9 cellular contexts compared by ENCODE assay signal in the genomic region with DNA sequence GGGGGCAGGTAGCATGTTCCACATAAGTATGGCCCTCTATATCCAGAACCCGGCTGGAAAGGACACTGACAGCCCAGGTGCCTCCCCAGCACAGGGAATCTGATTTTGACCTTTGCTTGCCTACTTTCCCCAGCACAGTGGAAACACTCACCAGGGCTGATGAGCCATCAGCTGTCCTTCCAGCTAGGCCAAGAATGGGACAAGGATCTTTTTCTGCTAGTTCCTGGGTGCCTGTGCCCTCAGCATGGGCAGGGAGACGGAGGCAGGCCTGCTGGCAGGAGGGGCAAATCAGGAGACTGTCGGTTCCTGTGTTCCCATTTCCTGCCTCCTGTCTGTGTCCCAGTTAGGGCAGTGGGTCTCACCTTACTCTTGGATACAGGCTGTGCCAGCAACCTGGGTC. TPM values are rescaled to one million over a fixed set of nuclear protein-coding genes. Genes with fewer than 3 reads are reported as not detected.
A peak's percentile ranks its signal among the peaks of the same experiment; 100 is the strongest.
DNase-seq lines count a peak whose midpoint lies in the region; ATAC-seq and TF ChIP-seq lines count a peak whose summit lies in the region.
"Had no signal": no experiment of that assay in that cellular context is flagged by ENCODE, and none has a peak within 500 bp of the region (broad histone marks: within the 10 kb centered on the region; RNA-seq: fewer than 3 reads in every experiment).

No MANE protein-coding gene starts in this region.

- ATAC-seq in central memory CD8-positive, alpha-beta T cell (replicated peaks; ENCODE audit: extremely low read depth, poor library complexity, severe bottlenecking) = no peak
- no peak for ATAC-seq in GM18519 (IDR thresholded peaks at IDR 0.05; ENCODE audit: low FRiP score, unreplicated experiment)
- no peak for ATAC-seq in GM21529 (IDR thresholded peaks at IDR 0.05; ENCODE audit: unreplicated experiment)

- H3K27me3 Mint-ChIP-seq in central memory CD8-positive, alpha-beta T cell = no peaks in the 10 kb centered on the region
- H3K27me3 Mint-ChIP-seq in mesothelial cell of epicardium (ENCODE audit: low read depth) = peaks cover 10% of the 10 kb centered on the region

- peak overlapping the region; percentile 93 for H3K4me3 Mint-ChIP-seq in central memory CD8-positive, alpha-beta T cell
- H3K4me3 Mint-ChIP-seq in mesothelial cell of epicardium = peak overlapping the region; percentile 71

- intact Hi-C loops in A673 (cut with micrococcal nuclease; ENCODE audit: unreplicated experiment) = no loop called here

- TF ChIP-seq CTCF in A673 (conservative IDR thresholded peaks at IDR 0.05; ENCODE audit: low read depth, low read length) (no peak), HL-60 (IDR thresholded peaks at IDR 0.05; ENCODE audit: insufficient read depth, low read length) (no peak), mesothelial cell of epicardium (IDR thresholded peaks at IDR 0.05; ENCODE audit: unreplicated experiment) (no peak)

- H3K27ac ChIP-seq in A673 (ENCODE audit: low read depth, low read length, poor library complexity, severe bottlenecking) (no peak overlapping the region), HL-60 (replicated peaks) (peak overlapping the region; percentile 96)

- no peaks in the 10 kb centered on the region for H3K4me1 ChIP-seq in A673 (ENCODE audit: insufficient read depth, low read length, poor library complexity, severe bottlenecking)

- peaks cover 23% of the 10 kb centered on the region for H3K36me3 Mint-ChIP-seq in central memory CD8-positive, alpha-beta T cell (ENCODE audit: insufficient read depth)
- no peaks in the 10 kb centered on the region for H3K36me3 Mint-ChIP-seq in mesothelial cell of epicardium

- BruUV-seq in A673 (replicated peaks; lab: Mats Ljungman, UMichigan) = no TSS peak

- no peaks in the 10 kb centered on the region for H3K9me3 Mint-ChIP-seq in central memory CD8-positive, alpha-beta T cell
- H3K9me3 Mint-ChIP-seq in mesothelial cell of epicardium = no peaks in the 10 kb centered on the region

- H3K27me3 ChIP-seq in A673 (replicated peaks; ENCODE audit: insufficient read depth, low read depth, low read length, poor library complexity) (no peaks in the 10 kb centered on the region), HL-60 (ENCODE audit: insufficient read depth, poor library complexity, severe bottlenecking) (no peaks in the 10 kb centered on the region)

- no peaks in the 10 kb centered on the region for H3K9me3 ChIP-seq in A673 (ENCODE audit: low read depth, low read length, poor library complexity, severe bottlenecking)

- peaks cover 71% of the 10 kb centered on the region for H3K4me1 Mint-ChIP-seq in central memory CD8-positive, alpha-beta T cell
- peaks cover 45% of the 10 kb centered on the region for H3K4me1 Mint-ChIP-seq in mesothelial cell of epicardium

- CTCF ChIA-PET in A673 (lab: Charles Lee) = no interaction called here

- POLR2A ChIA-PET in A673 (lab: Charles Lee; ENCODE audit: low non-redundant PET) = no interaction called here

- H3K36me3 ChIP-seq in A673 (ENCODE audit: insufficient read depth, low read length, poor library complexity, severe bottlenecking) = no peaks in the 10 kb centered on the region

- DNase-seq in A673 (ENCODE audit: low spot score) (no peak), HL-60 (ENCODE audit: low read depth in 1 of 2, low spot score in 1 of 2) (no peak), mesothelial cell of epicardium (ENCODE audit: low spot score in 2 of 2, unreplicated experiment in 2 of 2) (no peak), SW480 (ENCODE audit: low spot score) (no peak), NCI-H2227 treated with DMSO at 0.1 percent for 48 hours (lab: John Stamatoyannopoulos, UW) (no peak)
- DNase-seq in central memory CD8-positive, alpha-beta T cell (ENCODE audit: low spot score in 2 of 2) = no peak
- DNase-seq: DMS153 had no signal

- peak overlapping the region; percentile 87 for H3K27ac Mint-ChIP-seq in central memory CD8-positive, alpha-beta T cell (ENCODE audit: low read depth)
- no peak overlapping the region for H3K27ac Mint-ChIP-seq in mesothelial cell of epicardium

- H3K4me3 ChIP-seq in A673 (ENCODE audit: low read depth, low read length, poor library complexity, severe bottlenecking) (peak overlapping the region; percentile 64), HL-60 (replicated peaks; ENCODE audit: insufficient read depth, low read length) (peak overlapping the region; percentile 75)

RNA-seq across cellular contexts. Expression of gene CYFIP2, which starts 1.1 kb away (rescaled TPM):
- 17.2 and 20.1 TPM in 2 replicates for total RNA-seq in A673 (2021)
- total RNA-seq in mesothelial cell of epicardium = 80.9 to 82.9 TPM (median 82.2 TPM) in 3 replicates
